In the genomic region with DNA sequence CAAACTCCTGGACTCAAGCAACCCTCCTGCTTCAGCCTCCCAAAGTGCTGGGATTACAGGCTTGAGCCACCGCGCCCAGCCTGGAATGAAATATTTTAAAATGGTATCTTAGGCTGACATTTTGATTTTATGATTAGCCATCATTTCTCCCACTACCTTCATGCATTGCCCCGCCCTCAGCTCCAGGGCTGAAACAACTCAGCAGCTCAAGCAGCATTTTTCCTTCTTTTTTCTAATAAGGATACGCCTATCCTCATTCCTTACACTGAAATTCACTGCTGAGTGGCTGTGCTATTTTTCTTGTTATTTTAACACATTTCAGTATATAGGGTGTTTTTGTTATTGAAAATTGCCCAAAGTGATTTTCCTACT, we compare ENCODE assay signal across 1 cellular context.
TF ChIP-seq lines count a peak whose summit lies in the region.

No MANE protein-coding gene starts in this region.

TF ChIP-seq in H1, 55 proteins besides CTCF, POLR2A, EP300 and RAD21:
- TF ChIP-seq POLR2AphosphoS5 (IDR thresholded peaks at IDR 0.05; ENCODE audit: low read depth, low read length) (no peak), ASH2L (IDR thresholded peaks at IDR 0.05; ENCODE audit: low read length) (no peak), MAFK (IDR thresholded peaks at IDR 0.05; ENCODE audit: low read depth, low read length) (no peak), NANOG (IDR thresholded peaks at IDR 0.05; ENCODE audit: insufficient read depth, low read depth, low read length, poor library complexity, severe bottlenecking) (no peak), FOSL1 (IDR thresholded peaks at IDR 0.05; ENCODE audit: insufficient read depth, low read depth, low read length) (no peak)
